In genomic region chr4:175405961-175406360, GRCh38 we compare ENCODE assay signal across 1 cellular context.
TF ChIP-seq lines count a peak whose summit lies in the region.

No MANE protein-coding gene starts in this region.

TF ChIP-seq in H1, 55 proteins besides CTCF, POLR2A, EP300 and RAD21 (continued from another document):
- no peak for TF ChIP-seq TAF7 (optimal IDR thresholded peaks at IDR 0.05; ENCODE audit: borderline replicate concordance, low read depth, low read length)
- no peak for TF ChIP-seq RXRA (IDR thresholded peaks at IDR 0.05; ENCODE audit: insufficient read depth, low read depth, low read length)
- TF ChIP-seq, protein P1, sequence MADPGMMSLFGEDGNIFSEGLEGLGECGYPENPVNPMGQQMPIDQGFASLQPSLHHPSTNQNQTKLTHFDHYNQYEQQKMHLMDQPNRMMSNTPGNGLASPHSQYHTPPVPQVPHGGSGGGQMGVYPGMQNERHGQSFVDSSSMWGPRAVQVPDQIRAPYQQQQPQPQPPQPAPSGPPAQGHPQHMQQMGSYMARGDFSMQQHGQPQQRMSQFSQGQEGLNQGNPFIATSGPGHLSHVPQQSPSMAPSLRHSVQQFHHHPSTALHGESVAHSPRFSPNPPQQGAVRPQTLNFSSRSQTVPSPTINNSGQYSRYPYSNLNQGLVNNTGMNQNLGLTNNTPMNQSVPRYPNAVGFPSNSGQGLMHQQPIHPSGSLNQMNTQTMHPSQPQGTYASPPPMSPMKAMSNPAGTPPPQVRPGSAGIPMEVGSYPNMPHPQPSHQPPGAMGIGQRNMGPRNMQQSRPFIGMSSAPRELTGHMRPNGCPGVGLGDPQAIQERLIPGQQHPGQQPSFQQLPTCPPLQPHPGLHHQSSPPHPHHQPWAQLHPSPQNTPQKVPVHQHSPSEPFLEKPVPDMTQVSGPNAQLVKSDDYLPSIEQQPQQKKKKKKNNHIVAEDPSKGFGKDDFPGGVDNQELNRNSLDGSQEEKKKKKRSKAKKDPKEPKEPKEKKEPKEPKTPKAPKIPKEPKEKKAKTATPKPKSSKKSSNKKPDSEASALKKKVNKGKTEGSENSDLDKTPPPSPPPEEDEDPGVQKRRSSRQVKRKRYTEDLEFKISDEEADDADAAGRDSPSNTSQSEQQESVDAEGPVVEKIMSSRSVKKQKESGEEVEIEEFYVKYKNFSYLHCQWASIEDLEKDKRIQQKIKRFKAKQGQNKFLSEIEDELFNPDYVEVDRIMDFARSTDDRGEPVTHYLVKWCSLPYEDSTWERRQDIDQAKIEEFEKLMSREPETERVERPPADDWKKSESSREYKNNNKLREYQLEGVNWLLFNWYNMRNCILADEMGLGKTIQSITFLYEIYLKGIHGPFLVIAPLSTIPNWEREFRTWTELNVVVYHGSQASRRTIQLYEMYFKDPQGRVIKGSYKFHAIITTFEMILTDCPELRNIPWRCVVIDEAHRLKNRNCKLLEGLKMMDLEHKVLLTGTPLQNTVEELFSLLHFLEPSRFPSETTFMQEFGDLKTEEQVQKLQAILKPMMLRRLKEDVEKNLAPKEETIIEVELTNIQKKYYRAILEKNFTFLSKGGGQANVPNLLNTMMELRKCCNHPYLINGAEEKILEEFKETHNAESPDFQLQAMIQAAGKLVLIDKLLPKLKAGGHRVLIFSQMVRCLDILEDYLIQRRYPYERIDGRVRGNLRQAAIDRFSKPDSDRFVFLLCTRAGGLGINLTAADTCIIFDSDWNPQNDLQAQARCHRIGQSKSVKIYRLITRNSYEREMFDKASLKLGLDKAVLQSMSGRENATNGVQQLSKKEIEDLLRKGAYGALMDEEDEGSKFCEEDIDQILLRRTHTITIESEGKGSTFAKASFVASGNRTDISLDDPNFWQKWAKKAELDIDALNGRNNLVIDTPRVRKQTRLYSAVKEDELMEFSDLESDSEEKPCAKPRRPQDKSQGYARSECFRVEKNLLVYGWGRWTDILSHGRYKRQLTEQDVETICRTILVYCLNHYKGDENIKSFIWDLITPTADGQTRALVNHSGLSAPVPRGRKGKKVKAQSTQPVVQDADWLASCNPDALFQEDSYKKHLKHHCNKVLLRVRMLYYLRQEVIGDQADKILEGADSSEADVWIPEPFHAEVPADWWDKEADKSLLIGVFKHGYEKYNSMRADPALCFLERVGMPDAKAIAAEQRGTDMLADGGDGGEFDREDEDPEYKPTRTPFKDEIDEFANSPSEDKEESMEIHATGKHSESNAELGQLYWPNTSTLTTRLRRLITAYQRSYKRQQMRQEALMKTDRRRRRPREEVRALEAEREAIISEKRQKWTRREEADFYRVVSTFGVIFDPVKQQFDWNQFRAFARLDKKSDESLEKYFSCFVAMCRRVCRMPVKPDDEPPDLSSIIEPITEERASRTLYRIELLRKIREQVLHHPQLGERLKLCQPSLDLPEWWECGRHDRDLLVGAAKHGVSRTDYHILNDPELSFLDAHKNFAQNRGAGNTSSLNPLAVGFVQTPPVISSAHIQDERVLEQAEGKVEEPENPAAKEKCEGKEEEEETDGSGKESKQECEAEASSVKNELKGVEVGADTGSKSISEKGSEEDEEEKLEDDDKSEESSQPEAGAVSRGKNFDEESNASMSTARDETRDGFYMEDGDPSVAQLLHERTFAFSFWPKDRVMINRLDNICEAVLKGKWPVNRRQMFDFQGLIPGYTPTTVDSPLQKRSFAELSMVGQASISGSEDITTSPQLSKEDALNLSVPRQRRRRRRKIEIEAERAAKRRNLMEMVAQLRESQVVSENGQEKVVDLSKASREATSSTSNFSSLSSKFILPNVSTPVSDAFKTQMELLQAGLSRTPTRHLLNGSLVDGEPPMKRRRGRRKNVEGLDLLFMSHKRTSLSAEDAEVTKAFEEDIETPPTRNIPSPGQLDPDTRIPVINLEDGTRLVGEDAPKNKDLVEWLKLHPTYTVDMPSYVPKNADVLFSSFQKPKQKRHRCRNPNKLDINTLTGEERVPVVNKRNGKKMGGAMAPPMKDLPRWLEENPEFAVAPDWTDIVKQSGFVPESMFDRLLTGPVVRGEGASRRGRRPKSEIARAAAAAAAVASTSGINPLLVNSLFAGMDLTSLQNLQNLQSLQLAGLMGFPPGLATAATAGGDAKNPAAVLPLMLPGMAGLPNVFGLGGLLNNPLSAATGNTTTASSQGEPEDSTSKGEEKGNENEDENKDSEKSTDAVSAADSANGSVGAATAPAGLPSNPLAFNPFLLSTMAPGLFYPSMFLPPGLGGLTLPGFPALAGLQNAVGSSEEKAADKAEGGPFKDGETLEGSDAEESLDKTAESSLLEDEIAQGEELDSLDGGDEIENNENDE (IDR thresholded peaks at IDR 0.05; ENCODE audit: insufficient replicate concordance, low read length): no peak
- no peak for TF ChIP-seq TAF1 (IDR thresholded peaks at IDR 0.05; ENCODE audit: low read depth, low read length)
